Comparison of ENCODE assay signal across 1 cellular context in the genomic region with DNA sequence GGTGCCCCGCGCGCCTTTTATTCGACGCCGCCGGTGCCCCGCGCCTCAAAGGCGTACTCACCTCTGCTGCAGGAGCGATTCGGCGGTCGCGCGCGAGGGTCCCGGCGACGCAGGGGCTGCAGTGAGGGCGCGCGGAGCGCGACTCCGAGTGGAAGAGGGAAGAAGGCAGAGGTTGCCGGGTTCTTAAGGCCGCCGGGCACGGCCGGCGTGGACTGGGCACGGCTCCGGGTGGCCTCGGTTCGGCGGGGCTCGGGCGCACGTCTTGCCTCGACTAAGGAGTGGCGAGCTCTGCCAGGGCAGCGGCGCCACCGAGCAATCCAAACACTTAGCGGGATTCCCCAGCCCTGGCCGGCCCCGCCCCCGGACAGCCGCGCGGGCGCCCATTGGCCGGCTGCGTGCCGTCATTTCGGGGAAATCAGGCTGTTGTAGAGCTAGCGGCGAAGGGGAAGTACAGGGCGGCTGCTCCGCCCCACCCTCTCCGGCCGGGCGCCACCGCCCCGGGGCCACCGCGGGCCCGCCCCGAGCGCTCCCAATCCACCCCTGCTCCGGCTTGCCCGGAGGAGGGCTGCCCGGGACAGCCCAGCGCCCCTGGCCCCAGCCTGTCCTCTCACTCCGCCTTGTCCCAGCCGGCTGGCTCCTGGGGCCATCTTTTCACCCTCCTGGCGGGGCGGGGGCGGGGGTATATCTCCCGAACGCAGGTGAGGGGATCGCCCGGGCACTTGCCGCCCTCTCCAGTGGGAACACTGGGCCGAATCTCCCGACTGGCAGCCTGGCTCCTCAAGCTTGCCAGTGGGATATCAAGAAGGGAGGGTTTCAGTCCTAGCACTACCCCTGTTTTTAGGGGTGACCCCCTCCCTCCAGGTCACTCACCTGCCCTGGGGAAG.
A peak's percentile ranks its signal among the peaks of the same experiment; 100 is the strongest.
TF ChIP-seq lines count a peak whose summit lies in the region.

A gene with protein sequence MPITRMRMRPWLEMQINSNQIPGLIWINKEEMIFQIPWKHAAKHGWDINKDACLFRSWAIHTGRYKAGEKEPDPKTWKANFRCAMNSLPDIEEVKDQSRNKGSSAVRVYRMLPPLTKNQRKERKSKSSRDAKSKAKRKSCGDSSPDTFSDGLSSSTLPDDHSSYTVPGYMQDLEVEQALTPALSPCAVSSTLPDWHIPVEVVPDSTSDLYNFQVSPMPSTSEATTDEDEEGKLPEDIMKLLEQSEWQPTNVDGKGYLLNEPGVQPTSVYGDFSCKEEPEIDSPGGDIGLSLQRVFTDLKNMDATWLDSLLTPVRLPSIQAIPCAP (minus strand): TSS at position 290 of the 884 bp plus-strand sequence. CDS start 1,295 bp downstream, outside the sequence.

TF ChIP-seq in HepG2, 621 proteins besides CTCF, POLR2A, EP300 and RAD21 (continued from another document and continues in another):
- TF ChIP-seq, protein P1, sequence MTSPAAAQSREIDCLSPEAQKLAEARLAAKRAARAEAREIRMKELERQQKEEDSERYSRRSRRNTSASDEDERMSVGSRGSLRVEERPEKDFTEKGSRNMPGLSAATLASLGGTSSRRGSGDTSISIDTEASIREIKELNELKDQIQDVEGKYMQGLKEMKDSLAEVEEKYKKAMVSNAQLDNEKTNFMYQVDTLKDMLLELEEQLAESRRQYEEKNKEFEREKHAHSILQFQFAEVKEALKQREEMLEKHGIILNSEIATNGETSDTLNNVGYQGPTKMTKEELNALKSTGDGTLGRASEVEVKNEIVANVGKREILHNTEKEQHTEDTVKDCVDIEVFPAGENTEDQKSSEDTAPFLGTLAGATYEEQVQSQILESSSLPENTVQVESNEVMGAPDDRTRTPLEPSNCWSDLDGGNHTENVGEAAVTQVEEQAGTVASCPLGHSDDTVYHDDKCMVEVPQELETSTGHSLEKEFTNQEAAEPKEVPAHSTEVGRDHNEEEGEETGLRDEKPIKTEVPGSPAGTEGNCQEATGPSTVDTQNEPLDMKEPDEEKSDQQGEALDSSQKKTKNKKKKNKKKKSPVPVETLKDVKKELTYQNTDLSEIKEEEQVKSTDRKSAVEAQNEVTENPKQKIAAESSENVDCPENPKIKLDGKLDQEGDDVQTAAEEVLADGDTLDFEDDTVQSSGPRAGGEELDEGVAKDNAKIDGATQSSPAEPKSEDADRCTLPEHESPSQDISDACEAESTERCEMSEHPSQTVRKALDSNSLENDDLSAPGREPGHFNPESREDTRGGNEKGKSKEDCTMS (CRISPR knock-in tag; conservative IDR thresholded peaks at IDR 0.05): no peak
- peak; percentile 85 for TF ChIP-seq SAP130 (CRISPR knock-in tag; IDR thresholded peaks at IDR 0.05; ENCODE audit: low read depth)
- TF ChIP-seq, protein P2, sequence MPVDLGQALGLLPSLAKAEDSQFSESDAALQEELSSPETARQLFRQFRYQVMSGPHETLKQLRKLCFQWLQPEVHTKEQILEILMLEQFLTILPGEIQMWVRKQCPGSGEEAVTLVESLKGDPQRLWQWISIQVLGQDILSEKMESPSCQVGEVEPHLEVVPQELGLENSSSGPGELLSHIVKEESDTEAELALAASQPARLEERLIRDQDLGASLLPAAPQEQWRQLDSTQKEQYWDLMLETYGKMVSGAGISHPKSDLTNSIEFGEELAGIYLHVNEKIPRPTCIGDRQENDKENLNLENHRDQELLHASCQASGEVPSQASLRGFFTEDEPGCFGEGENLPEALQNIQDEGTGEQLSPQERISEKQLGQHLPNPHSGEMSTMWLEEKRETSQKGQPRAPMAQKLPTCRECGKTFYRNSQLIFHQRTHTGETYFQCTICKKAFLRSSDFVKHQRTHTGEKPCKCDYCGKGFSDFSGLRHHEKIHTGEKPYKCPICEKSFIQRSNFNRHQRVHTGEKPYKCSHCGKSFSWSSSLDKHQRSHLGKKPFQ (CRISPR knock-in tag; IDR thresholded peaks at IDR 0.05; ENCODE audit: insufficient replicate concordance): no peak
- no peak for TF ChIP-seq XBP1 (CRISPR knock-in tag; IDR thresholded peaks at IDR 0.05)
- TF ChIP-seq PHB2 (IDR thresholded peaks at IDR 0.05; ENCODE audit: partially characterized antibody): no peak
- TF ChIP-seq ZNF564 (CRISPR knock-in tag; IDR thresholded peaks at IDR 0.05): no peak
- no peak for TF ChIP-seq ZNF12 (CRISPR knock-in tag; IDR thresholded peaks at IDR 0.05)
- TF ChIP-seq RARA (CRISPR knock-in tag; IDR thresholded peaks at IDR 0.05): peak; percentile 22; the same call in 1 of the 2 replicates
- no peak; the same call in 1 of the 2 replicates for TF ChIP-seq ZNF562 (CRISPR knock-in tag; IDR thresholded peaks at IDR 0.05; ENCODE audit: borderline replicate concordance)
- TF ChIP-seq, protein P3, sequence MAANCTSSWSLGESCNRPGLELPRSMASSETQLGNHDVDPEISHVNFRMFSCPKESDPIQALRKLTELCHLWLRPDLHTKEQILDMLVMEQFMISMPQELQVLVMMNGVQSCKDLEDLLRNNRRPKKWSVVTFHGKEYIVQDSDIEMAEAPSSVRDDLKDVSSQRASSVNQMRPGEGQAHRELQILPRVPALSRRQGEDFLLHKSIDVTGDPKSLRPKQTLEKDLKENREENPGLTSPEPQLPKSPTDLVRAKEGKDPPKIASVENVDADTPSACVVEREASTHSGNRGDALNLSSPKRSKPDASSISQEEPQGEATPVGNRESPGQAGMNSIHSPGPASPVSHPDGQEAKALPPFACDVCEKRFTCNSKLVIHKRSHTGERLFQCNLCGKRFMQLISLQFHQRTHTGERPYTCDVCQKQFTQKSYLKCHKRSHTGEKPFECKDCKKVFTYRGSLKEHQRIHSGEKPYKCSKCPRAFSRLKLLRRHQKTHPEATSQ (CRISPR knock-in tag; IDR thresholded peaks at IDR 0.05; ENCODE audit: borderline replicate concordance): no peak; the same call in 1 of the 2 replicates
- TF ChIP-seq TBL1XR1 (IDR thresholded peaks at IDR 0.05; ENCODE audit: borderline replicate concordance, low read length, partially characterized antibody): no peak
- TF ChIP-seq, protein P4, sequence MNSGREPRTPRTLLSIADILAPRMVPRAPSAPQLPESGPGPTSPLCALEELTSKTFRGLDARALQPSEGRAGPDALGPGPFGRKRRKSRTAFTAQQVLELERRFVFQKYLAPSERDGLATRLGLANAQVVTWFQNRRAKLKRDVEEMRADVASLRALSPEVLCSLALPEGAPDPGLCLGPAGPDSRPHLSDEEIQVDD (CRISPR knock-in tag; IDR thresholded peaks at IDR 0.05; ENCODE audit: borderline replicate concordance): no peak
- TF ChIP-seq, protein P5, sequence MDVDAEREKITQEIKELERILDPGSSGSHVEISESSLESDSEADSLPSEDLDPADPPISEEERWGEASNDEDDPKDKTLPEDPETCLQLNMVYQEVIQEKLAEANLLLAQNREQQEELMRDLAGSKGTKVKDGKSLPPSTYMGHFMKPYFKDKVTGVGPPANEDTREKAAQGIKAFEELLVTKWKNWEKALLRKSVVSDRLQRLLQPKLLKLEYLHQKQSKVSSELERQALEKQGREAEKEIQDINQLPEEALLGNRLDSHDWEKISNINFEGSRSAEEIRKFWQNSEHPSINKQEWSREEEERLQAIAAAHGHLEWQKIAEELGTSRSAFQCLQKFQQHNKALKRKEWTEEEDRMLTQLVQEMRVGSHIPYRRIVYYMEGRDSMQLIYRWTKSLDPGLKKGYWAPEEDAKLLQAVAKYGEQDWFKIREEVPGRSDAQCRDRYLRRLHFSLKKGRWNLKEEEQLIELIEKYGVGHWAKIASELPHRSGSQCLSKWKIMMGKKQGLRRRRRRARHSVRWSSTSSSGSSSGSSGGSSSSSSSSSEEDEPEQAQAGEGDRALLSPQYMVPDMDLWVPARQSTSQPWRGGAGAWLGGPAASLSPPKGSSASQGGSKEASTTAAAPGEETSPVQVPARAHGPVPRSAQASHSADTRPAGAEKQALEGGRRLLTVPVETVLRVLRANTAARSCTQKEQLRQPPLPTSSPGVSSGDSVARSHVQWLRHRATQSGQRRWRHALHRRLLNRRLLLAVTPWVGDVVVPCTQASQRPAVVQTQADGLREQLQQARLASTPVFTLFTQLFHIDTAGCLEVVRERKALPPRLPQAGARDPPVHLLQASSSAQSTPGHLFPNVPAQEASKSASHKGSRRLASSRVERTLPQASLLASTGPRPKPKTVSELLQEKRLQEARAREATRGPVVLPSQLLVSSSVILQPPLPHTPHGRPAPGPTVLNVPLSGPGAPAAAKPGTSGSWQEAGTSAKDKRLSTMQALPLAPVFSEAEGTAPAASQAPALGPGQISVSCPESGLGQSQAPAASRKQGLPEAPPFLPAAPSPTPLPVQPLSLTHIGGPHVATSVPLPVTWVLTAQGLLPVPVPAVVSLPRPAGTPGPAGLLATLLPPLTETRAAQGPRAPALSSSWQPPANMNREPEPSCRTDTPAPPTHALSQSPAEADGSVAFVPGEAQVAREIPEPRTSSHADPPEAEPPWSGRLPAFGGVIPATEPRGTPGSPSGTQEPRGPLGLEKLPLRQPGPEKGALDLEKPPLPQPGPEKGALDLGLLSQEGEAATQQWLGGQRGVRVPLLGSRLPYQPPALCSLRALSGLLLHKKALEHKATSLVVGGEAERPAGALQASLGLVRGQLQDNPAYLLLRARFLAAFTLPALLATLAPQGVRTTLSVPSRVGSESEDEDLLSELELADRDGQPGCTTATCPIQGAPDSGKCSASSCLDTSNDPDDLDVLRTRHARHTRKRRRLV (CRISPR knock-in tag; IDR thresholded peaks at IDR 0.05): peak; percentile 59; the same call in 1 of the 2 replicates
- TF ChIP-seq, protein P6, sequence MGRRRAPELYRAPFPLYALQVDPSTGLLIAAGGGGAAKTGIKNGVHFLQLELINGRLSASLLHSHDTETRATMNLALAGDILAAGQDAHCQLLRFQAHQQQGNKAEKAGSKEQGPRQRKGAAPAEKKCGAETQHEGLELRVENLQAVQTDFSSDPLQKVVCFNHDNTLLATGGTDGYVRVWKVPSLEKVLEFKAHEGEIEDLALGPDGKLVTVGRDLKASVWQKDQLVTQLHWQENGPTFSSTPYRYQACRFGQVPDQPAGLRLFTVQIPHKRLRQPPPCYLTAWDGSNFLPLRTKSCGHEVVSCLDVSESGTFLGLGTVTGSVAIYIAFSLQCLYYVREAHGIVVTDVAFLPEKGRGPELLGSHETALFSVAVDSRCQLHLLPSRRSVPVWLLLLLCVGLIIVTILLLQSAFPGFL (CRISPR knock-in tag; IDR thresholded peaks at IDR 0.05): no peak
- TF ChIP-seq ZNF430 (CRISPR knock-in tag; IDR thresholded peaks at IDR 0.05): peak; percentile 52; the same call in 1 of the 2 replicates
- TF ChIP-seq AKAP8 (CRISPR knock-in tag; IDR thresholded peaks at IDR 0.05): no peak; the same call in 1 of the 2 replicates
- TF ChIP-seq SOX6 (IDR thresholded peaks at IDR 0.05): no peak
- TF ChIP-seq SOX6 (CRISPR knock-in tag; IDR thresholded peaks at IDR 0.05): peak; percentile 25; the same call in 1 of the 2 replicates
- TF ChIP-seq ZNF747 (CRISPR knock-in tag; IDR thresholded peaks at IDR 0.05; ENCODE audit: borderline replicate concordance): peak; percentile 51; the same call in 1 of the 2 replicates
- TF ChIP-seq JUND (CRISPR knock-in tag; IDR thresholded peaks at IDR 0.05): no peak
- TF ChIP-seq, protein P7, sequence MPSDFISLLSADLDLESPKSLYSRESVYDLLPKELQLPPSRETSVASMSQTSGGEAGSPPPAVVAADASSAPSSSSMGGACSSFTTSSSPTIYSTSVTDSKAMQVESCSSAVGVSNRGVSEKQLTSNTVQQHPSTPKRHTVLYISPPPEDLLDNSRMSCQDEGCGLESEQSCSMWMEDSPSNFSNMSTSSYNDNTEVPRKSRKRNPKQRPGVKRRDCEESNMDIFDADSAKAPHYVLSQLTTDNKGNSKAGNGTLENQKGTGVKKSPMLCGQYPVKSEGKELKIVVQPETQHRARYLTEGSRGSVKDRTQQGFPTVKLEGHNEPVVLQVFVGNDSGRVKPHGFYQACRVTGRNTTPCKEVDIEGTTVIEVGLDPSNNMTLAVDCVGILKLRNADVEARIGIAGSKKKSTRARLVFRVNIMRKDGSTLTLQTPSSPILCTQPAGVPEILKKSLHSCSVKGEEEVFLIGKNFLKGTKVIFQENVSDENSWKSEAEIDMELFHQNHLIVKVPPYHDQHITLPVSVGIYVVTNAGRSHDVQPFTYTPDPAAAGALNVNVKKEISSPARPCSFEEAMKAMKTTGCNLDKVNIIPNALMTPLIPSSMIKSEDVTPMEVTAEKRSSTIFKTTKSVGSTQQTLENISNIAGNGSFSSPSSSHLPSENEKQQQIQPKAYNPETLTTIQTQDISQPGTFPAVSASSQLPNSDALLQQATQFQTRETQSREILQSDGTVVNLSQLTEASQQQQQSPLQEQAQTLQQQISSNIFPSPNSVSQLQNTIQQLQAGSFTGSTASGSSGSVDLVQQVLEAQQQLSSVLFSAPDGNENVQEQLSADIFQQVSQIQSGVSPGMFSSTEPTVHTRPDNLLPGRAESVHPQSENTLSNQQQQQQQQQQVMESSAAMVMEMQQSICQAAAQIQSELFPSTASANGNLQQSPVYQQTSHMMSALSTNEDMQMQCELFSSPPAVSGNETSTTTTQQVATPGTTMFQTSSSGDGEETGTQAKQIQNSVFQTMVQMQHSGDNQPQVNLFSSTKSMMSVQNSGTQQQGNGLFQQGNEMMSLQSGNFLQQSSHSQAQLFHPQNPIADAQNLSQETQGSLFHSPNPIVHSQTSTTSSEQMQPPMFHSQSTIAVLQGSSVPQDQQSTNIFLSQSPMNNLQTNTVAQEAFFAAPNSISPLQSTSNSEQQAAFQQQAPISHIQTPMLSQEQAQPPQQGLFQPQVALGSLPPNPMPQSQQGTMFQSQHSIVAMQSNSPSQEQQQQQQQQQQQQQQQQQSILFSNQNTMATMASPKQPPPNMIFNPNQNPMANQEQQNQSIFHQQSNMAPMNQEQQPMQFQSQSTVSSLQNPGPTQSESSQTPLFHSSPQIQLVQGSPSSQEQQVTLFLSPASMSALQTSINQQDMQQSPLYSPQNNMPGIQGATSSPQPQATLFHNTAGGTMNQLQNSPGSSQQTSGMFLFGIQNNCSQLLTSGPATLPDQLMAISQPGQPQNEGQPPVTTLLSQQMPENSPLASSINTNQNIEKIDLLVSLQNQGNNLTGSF (CRISPR knock-in tag; IDR thresholded peaks at IDR 0.05): peak; percentile 39; the same call in 1 of the 2 replicates
- no peak for TF ChIP-seq ZNF383 (CRISPR knock-in tag; IDR thresholded peaks at IDR 0.05; ENCODE audit: borderline replicate concordance)
- TF ChIP-seq, protein P8, sequence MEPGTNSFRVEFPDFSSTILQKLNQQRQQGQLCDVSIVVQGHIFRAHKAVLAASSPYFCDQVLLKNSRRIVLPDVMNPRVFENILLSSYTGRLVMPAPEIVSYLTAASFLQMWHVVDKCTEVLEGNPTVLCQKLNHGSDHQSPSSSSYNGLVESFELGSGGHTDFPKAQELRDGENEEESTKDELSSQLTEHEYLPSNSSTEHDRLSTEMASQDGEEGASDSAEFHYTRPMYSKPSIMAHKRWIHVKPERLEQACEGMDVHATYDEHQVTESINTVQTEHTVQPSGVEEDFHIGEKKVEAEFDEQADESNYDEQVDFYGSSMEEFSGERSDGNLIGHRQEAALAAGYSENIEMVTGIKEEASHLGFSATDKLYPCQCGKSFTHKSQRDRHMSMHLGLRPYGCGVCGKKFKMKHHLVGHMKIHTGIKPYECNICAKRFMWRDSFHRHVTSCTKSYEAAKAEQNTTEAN (CRISPR knock-in tag; conservative IDR thresholded peaks at IDR 0.05): peak; percentile 57; the same call in 1 of the 2 replicates
- TF ChIP-seq, protein P9, sequence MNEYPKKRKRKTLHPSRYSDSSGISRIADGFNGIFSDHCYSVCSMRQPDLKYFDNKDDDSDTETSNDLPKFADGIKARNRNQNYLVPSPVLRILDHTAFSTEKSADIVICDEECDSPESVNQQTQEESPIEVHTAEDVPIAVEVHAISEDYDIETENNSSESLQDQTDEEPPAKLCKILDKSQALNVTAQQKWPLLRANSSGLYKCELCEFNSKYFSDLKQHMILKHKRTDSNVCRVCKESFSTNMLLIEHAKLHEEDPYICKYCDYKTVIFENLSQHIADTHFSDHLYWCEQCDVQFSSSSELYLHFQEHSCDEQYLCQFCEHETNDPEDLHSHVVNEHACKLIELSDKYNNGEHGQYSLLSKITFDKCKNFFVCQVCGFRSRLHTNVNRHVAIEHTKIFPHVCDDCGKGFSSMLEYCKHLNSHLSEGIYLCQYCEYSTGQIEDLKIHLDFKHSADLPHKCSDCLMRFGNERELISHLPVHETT (CRISPR knock-in tag; conservative IDR thresholded peaks at IDR 0.05): peak; percentile 54
